In the genomic region with DNA sequence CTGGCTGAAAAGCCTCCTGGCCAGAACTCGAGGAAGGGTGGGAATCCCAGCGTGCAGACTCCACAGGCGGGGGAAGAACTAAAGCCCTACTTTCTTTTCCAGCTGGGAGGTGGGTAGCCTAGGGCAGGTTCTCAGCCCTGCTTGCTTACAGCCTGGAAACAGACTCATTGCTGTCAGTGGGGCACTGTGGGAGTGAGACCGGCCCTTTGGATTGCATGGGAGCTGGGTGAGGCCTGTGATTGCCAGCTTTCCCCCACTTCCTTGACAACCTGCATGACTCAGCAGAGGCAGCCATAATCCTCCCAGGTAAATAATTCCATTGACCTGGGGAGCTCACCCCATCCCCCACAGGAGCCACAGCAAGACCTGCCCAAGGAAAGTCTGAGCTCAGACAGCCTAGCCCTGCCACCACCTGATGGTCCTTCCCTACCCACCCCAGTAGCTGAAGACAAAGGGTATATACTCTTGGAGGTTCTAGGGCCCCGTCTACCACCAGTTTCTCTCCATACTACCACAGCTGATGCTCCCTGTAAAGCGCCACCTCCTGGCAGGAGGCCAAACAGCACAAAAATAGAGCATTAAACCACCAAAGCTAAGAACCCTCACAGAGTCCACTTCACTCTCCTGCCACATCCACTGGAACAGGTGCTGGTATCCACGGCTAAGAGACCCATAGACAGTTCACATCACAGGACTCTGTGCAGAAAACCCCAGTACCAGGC, we compare ENCODE assay signal across 1 cellular context.
TF ChIP-seq lines count a peak whose summit lies in the region.

No MANE protein-coding gene starts in this region.

TF ChIP-seq in GM23338, 12 proteins besides CTCF, POLR2A, EP300 and RAD21 (continued from another document):
- TF ChIP-seq, protein P1, sequence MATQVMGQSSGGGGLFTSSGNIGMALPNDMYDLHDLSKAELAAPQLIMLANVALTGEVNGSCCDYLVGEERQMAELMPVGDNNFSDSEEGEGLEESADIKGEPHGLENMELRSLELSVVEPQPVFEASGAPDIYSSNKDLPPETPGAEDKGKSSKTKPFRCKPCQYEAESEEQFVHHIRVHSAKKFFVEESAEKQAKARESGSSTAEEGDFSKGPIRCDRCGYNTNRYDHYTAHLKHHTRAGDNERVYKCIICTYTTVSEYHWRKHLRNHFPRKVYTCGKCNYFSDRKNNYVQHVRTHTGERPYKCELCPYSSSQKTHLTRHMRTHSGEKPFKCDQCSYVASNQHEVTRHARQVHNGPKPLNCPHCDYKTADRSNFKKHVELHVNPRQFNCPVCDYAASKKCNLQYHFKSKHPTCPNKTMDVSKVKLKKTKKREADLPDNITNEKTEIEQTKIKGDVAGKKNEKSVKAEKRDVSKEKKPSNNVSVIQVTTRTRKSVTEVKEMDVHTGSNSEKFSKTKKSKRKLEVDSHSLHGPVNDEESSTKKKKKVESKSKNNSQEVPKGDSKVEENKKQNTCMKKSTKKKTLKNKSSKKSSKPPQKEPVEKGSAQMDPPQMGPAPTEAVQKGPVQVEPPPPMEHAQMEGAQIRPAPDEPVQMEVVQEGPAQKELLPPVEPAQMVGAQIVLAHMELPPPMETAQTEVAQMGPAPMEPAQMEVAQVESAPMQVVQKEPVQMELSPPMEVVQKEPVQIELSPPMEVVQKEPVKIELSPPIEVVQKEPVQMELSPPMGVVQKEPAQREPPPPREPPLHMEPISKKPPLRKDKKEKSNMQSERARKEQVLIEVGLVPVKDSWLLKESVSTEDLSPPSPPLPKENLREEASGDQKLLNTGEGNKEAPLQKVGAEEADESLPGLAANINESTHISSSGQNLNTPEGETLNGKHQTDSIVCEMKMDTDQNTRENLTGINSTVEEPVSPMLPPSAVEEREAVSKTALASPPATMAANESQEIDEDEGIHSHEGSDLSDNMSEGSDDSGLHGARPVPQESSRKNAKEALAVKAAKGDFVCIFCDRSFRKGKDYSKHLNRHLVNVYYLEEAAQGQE (IDR thresholded peaks at IDR 0.05; ENCODE audit: unreplicated experiment): no peak
